20 cellular contexts compared by ENCODE assay signal in the genomic region with DNA sequence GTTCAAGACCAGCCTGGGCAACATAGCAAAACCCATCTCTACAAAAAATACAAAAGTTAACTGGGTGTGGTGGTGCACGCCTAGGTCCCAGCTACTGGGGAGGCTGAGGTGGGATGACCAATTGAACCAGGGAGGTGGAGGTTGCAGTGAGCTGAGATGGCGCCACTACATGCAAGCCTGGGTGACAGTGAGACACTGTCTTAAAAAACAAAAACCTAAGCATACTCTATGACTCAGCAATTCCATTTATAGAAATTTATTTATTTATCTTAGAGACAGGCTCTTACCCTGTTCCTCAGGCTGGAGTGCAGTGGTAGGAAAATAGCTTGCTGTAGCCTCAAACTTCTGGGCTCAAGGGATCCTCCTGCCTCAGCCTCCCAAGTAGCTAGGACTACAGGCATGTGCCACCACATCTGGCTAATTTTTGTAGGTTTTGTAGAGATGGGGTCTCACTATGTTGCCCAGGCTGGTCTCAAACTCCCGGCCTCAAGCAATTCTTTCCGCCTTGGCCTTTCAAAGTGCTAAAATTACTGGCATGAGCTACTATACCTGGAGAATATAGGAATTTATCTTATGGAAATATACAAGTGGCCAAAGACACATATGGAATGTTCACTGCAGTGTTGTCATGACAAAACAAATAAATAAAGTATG. TPM values are rescaled to one million over a fixed set of nuclear protein-coding genes. Genes with fewer than 3 reads are reported as not detected.
DNase-seq lines count a peak whose midpoint lies in the region; ATAC-seq, FAIRE-seq and TF ChIP-seq lines count a peak whose summit lies in the region.
"Had no signal": no experiment of that assay in that cellular context is flagged by ENCODE, and none has a peak within 500 bp of the region (broad histone marks: within the 10 kb centered on the region; RNA-seq: fewer than 3 reads in every experiment).

No MANE protein-coding gene starts in this region.

- H3K4me3 ChIP-seq in HepG2 (replicated peaks in 1 of 3; ENCODE audit: insufficient read depth in 1 of 3, low read depth in 2 of 3, low read length in 3 of 3) (no peak overlapping the region), right lobe of liver (no peak overlapping the region), astrocyte (ENCODE audit: insufficient read depth, low read depth, low read length) (no peak overlapping the region), hepatocyte (no peak overlapping the region)

- BruUV-seq in HepG2 (replicated peaks; lab: Mats Ljungman, UMichigan) = no TSS peak

- H4K20me1 ChIP-seq in HepG2 (ENCODE audit: insufficient read depth, low read length) (no peaks in the 10 kb centered on the region), astrocyte (ENCODE audit: insufficient read depth, low read length) (peaks cover 5% of the 10 kb centered on the region), hepatocyte (ENCODE audit: insufficient read depth, poor library complexity, severe bottlenecking) (no peaks in the 10 kb centered on the region)

- H3K4me2 ChIP-seq in HepG2 (ENCODE audit: low read depth, low read length) = no peak overlapping the region
- H3K4me2 ChIP-seq in astrocyte (ENCODE audit: low read length) = no peak overlapping the region
- H3K4me2 ChIP-seq in hepatocyte = no peak overlapping the region

- H3K27me3 Mint-ChIP-seq in astrocyte (ENCODE audit: low read depth, unreplicated experiment) = peaks cover 12% of the 10 kb centered on the region

- H3K4me1 ChIP-seq in HepG2 (ENCODE audit: insufficient read depth, low read length) (no peaks in the 10 kb centered on the region), right lobe of liver (no peaks in the 10 kb centered on the region), astrocyte (ENCODE audit: insufficient read depth, low read length) (peaks cover 8% of the 10 kb centered on the region), hepatocyte (ENCODE audit: insufficient read depth) (no peaks in the 10 kb centered on the region)
- H3K4me1 ChIP-seq: Caco-2 had no signal

- intact Hi-C loops in HepG2 (cut with micrococcal nuclease; ENCODE audit: unreplicated experiment) (no loop called here), right lobe of liver (cut with DNase I) (loop anchor here in 1 of 2 donors (5.0 kb wide), 1 partner anchor 57 kb away; the partner anchor contains the start of gene BCDIN3D)

- FAIRE-seq in HepG2 (lab: Jason Lieb, UNC) = no peak
- FAIRE-seq in astrocyte (lab: Jason Lieb, UNC) = no peak
- FAIRE-seq: kidney, small intestine had no signal

- no peaks in the 10 kb centered on the region for H3K79me2 ChIP-seq in HepG2 (ENCODE audit: insufficient read depth, low read length)
- H3K79me2 ChIP-seq in astrocyte (ENCODE audit: insufficient read depth, low read length) = no peaks in the 10 kb centered on the region
- H3K79me2 ChIP-seq in hepatocyte = no peaks in the 10 kb centered on the region

- no peaks in the 10 kb centered on the region for H3K36me3 ChIP-seq in HepG2 (replicated peaks in 1 of 2; ENCODE audit: control insufficient read depth in 1 of 2, insufficient read depth in 2 of 2, low read length in 2 of 2)
- no peaks in the 10 kb centered on the region for H3K36me3 ChIP-seq in right lobe of liver
- peaks cover 3% of the 10 kb centered on the region for H3K36me3 ChIP-seq in astrocyte (ENCODE audit: insufficient read depth, low read length)
- no peaks in the 10 kb centered on the region for H3K36me3 ChIP-seq in hepatocyte (replicated peaks; ENCODE audit: insufficient read depth, low read depth)

- no peak overlapping the region for H3K27ac Mint-ChIP-seq in astrocyte (ENCODE audit: unreplicated experiment)
- H3K27ac Mint-ChIP-seq: activated naive CD8-positive, alpha-beta T cell treated with anti-CD3 and anti-CD28 coated beads, Interleukin-2, amount 50 U/mL, for 24 hours; activated T-cell treated with anti-CD3 and anti-CD28 coated beads, Interleukin-2, amount 50 U/mL, for 72 hours; mesothelial cell of epicardium; stimulated activated effector memory CD8-positive, alpha-beta T cell treated with anti-CD3 and anti-CD28 coated beads, Interleukin-12 subunit alpha, Interleukin-12 subunit beta, amount 100 ng/mL, for 72 hours; type B pancreatic cell had no signal

- no peak for ATAC-seq in HepG2
- no peak for ATAC-seq in right lobe of liver
- no peak for ATAC-seq in GM21825 (IDR thresholded peaks at IDR 0.05; ENCODE audit: unreplicated experiment)
- ATAC-seq in GM21360 (IDR thresholded peaks at IDR 0.05; ENCODE audit: unreplicated experiment) = no peak
- ATAC-seq: activated naive CD8-positive, alpha-beta T cell treated with anti-CD3 and anti-CD28 coated beads, Interleukin-2, amount 50 U/mL, for 24 hours; activated T-cell treated with anti-CD3 and anti-CD28 coated beads, Interleukin-2, amount 50 U/mL, for 72 hours; stimulated activated effector memory CD8-positive, alpha-beta T cell treated with anti-CD3 and anti-CD28 coated beads, Interleukin-12 subunit alpha, Interleukin-12 subunit beta, amount 100 ng/mL, for 72 hours had no signal

- peaks cover 9% of the 10 kb centered on the region for H3K36me3 Mint-ChIP-seq in astrocyte (ENCODE audit: low read depth, unreplicated experiment)
- H3K36me3 Mint-ChIP-seq: stimulated activated effector memory CD8-positive, alpha-beta T cell treated with anti-CD3 and anti-CD28 coated beads, Interleukin-12 subunit alpha, Interleukin-12 subunit beta, amount 100 ng/mL, for 72 hours had no signal

- H3K9me3 ChIP-seq in HepG2 (ENCODE audit: low read length) (no peaks in the 10 kb centered on the region), right lobe of liver (no peaks in the 10 kb centered on the region), astrocyte (ENCODE audit: insufficient read depth, low read depth, low read length) (no peaks in the 10 kb centered on the region), hepatocyte (ENCODE audit: low read depth) (no peaks in the 10 kb centered on the region)
- H3K9me3 ChIP-seq: neutrophil had no signal

- no peak for TF ChIP-seq RAD21 in HepG2 (CRISPR knock-in tag; IDR thresholded peaks at IDR 0.05)

- H3K9ac ChIP-seq in HepG2 (ENCODE audit: insufficient read depth, low read depth, low read length) = no peak overlapping the region
- no peak overlapping the region for H3K9ac ChIP-seq in astrocyte (ENCODE audit: low read length)

- TF ChIP-seq CTCF in HepG2 (CRISPR knock-in tag; IDR thresholded peaks at IDR 0.05) (no peak), right lobe of liver (IDR thresholded peaks at IDR 0.05) (no peak), astrocyte (IDR thresholded peaks at IDR 0.05; ENCODE audit: insufficient read depth, low read depth, low read length) (no peak), hepatocyte (IDR thresholded peaks at IDR 0.05; ENCODE audit: poor library complexity) (no peak)

- H3K27ac ChIP-seq in HepG2 (ENCODE audit: extremely low read length, insufficient read depth, low read length) (no peak overlapping the region), right lobe of liver (no peak overlapping the region), astrocyte (ENCODE audit: low read depth, low read length) (no peak overlapping the region), hepatocyte (peak overlapping the region; percentile 55)
- H3K27ac ChIP-seq: neutrophil had no signal

- H3K27me3 ChIP-seq in HepG2 (ENCODE audit: control insufficient read depth in 1 of 2, insufficient read depth in 2 of 2, low read length in 2 of 2) = no peaks in the 10 kb centered on the region
- H3K27me3 ChIP-seq in right lobe of liver = no peaks in the 10 kb centered on the region
- H3K27me3 ChIP-seq in astrocyte (ENCODE audit: insufficient read depth, low read length) = peaks cover 4% of the 10 kb centered on the region
- no peaks in the 10 kb centered on the region for H3K27me3 ChIP-seq in hepatocyte

- CTCF ChIA-PET in HepG2 (lab: Yijun Ruan, JAX; ENCODE audit: low intra/inter-chr PET ratio, low total read pairs) = no interaction called here

- no peaks in the 10 kb centered on the region for H3K9me2 ChIP-seq in hepatocyte (replicated peaks; ENCODE audit: insufficient read depth)

- in situ Hi-C loops in HepG2 (cut with HindIII; ENCODE audit: extremely low pct_ligation_motif_present, low pct_unique_long_range_greater_than_20kb) = no loop called here

- peaks cover 12% of the 10 kb centered on the region for H3K4me1 Mint-ChIP-seq in astrocyte (ENCODE audit: low read depth, unreplicated experiment)
- H3K4me1 Mint-ChIP-seq: activated naive CD8-positive, alpha-beta T cell treated with anti-CD3 and anti-CD28 coated beads, Interleukin-2, amount 50 U/mL, for 24 hours; stimulated activated effector memory CD8-positive, alpha-beta T cell treated with anti-CD3 and anti-CD28 coated beads, Interleukin-12 subunit alpha, Interleukin-12 subunit beta, amount 100 ng/mL, for 72 hours had no signal

- TF ChIP-seq POLR2A in HepG2 (IDR thresholded peaks at IDR 0.05; ENCODE audit: insufficient read depth in 1 of 2, low read depth in 2 of 2, low read length in 2 of 2) = no peak
- no peak for TF ChIP-seq POLR2A in right lobe of liver (IDR thresholded peaks at IDR 0.05)

- peaks cover 2% of the 10 kb centered on the region for H3K9me3 Mint-ChIP-seq in astrocyte (ENCODE audit: unreplicated experiment)
- H3K9me3 Mint-ChIP-seq: activated naive CD8-positive, alpha-beta T cell treated with anti-CD3 and anti-CD28 coated beads, Interleukin-2, amount 50 U/mL, for 24 hours had no signal

- H3K4me3 Mint-ChIP-seq in astrocyte (ENCODE audit: unreplicated experiment) = no peak overlapping the region
- H3K4me3 Mint-ChIP-seq: activated naive CD8-positive, alpha-beta T cell treated with anti-CD3 and anti-CD28 coated beads, Interleukin-2, amount 50 U/mL, for 24 hours; activated T-cell treated with anti-CD3 and anti-CD28 coated beads, Interleukin-2, amount 50 U/mL, for 72 hours; mesothelial cell of epicardium; stimulated activated effector memory CD8-positive, alpha-beta T cell treated with anti-CD3 and anti-CD28 coated beads, Interleukin-12 subunit alpha, Interleukin-12 subunit beta, amount 100 ng/mL, for 72 hours; type B pancreatic cell had no signal

- H2AFZ ChIP-seq in HepG2 (ENCODE audit: low read length) = no peak overlapping the region
- H2AFZ ChIP-seq in astrocyte (ENCODE audit: low read depth, low read length) = no peak overlapping the region
- no peak overlapping the region for H2AFZ ChIP-seq in hepatocyte

- no peak for DNase-seq in HepG2 (ENCODE audit: low spot score)
- DNase-seq in right lobe of liver = no peak
- DNase-seq in astrocyte (ENCODE audit: low read depth) = peak; percentile 37
- no peak for DNase-seq in hepatocyte (ENCODE audit: low spot score)
- DNase-seq in T-helper 1 cell = no peak
- no peak for DNase-seq in occipital lobe (lab: John Stamatoyannopoulos, UW)
- DNase-seq: activated CD4-positive, alpha-beta T cell treated with anti-CD3 and anti-CD28 coated beads, Interleukin-2, amount 50 U/mL, for 4 hours; activated naive CD8-positive, alpha-beta T cell treated with anti-CD3 and anti-CD28 coated beads, Interleukin-2, amount 50 U/mL, for 24 hours; activated T-cell treated with anti-CD3 and anti-CD28 coated beads, Interleukin-2, amount 50 U/mL, for 72 hours; Caco-2; kidney; NCI-H1930; NCI-H524; small intestine had no signal

- TF ChIP-seq EP300 in HepG2 (IDR thresholded peaks at IDR 0.05; ENCODE audit: low read depth in 2 of 2, low read length in 2 of 2) = no peak
- no peak for TF ChIP-seq EP300 in HepG2 (CRISPR knock-in tag; IDR thresholded peaks at IDR 0.05; ENCODE audit: borderline replicate concordance)

- 87% methylated on average over 4 of the region's 4 CpGs for WGBS in HepG2 (ENCODE audit: low lambda C conversion rate)
- WGBS in right lobe of liver (ENCODE audit: insufficient coverage, low coverage, low lambda C conversion rate, missing lambda C conversion rate) = 74% methylated on average over 4 of the region's 4 CpGs
- 94% methylated on average over 4 of the region's 4 CpGs for WGBS in hepatocyte (ENCODE audit: low lambda C conversion rate, missing lambda C conversion rate)

- POLR2A ChIA-PET in HepG2 (lab: Yijun Ruan, JAX) = no interaction called here

RNA-seq across cellular contexts. Expression of gene NCKAP5L, which starts 43.3 kb away (rescaled TPM):
- total RNA-seq in HepG2 (2016; rRNA removed; fragmentation: Illumina TruSeq; extraction: Trizol) (5.9 and 9.0 TPM in 2 replicates), right lobe of liver (1 to 10 TPM; 7.0 to 8.8 (median 7.9) TPM), astrocyte (59.5 and 60.4 TPM in 2 replicates), hepatocyte (13.1 and 14.5 TPM in 2 replicates), occipital lobe (10.3 TPM)
- 3.1 and 3.3 TPM in 2 replicates for total RNA-seq in HepG2 (2016; cell fraction: cytosol; rRNA removed; fragmentation: Illumina TruSeq; extraction: Trizol; ENCODE audit: low read depth)
- total RNA-seq in HepG2 (2016; cell fraction: insoluble cytoplasmic fraction; rRNA removed; fragmentation: Illumina TruSeq; extraction: Trizol) = 5.1 and 8.3 TPM in 2 replicates
- 5.3 and 5.9 TPM in 2 replicates for total RNA-seq in HepG2 (2016; cell fraction: membrane; rRNA removed; fragmentation: Illumina TruSeq; extraction: Trizol)
- total RNA-seq in HepG2 (2016; cell fraction: nucleus; rRNA removed; fragmentation: Illumina TruSeq; extraction: Trizol) = 10.1 and 11.1 TPM in 2 replicates
- polyA plus RNA-seq in HepG2 (2011; rRNA removed) (4.1 and 5.5 TPM in 2 replicates), hepatocyte (26.7 and 32.0 TPM in 2 replicates)
- 1.7 and 3.1 TPM in 2 replicates for polyA plus RNA-seq in HepG2 (2011; cell fraction: cytosol; rRNA removed)
- 15.9 and 16.8 TPM in 2 replicates for polyA plus RNA-seq in HepG2 (2011; cell fraction: nucleus; rRNA removed)
- 4.7 and 6.8 TPM in 2 replicates for polyA plus RNA-seq in HepG2 (2012)
- 0.32 and 0.37 TPM in 2 replicates for polyA plus RNA-seq in HepG2 (2016; cell fraction: cytosol; fragmentation: Illumina TruSeq; extraction: Trizol; ENCODE audit: low read depth)
- 5.7 and 8.4 TPM in 2 replicates for polyA plus RNA-seq in HepG2 (2016; cell fraction: insoluble cytoplasmic fraction; fragmentation: Illumina TruSeq; extraction: Trizol; ENCODE audit: low read depth)
- polyA plus RNA-seq in HepG2 (2016; cell fraction: membrane; fragmentation: Illumina TruSeq; extraction: Trizol; ENCODE audit: low read depth) = 1.3 and 1.7 TPM in 2 replicates
- 20.5 and 22.7 TPM in 2 replicates for polyA plus RNA-seq in HepG2 (2016; cell fraction: nucleus; fragmentation: Illumina TruSeq; extraction: Trizol; ENCODE audit: insufficient read depth, low read depth)
- 10.1 and 13.6 TPM in 2 replicates for polyA minus RNA-seq in HepG2 (2011; rRNA and poly(A)+ RNA removed; ENCODE audit: low replicate concordance)
- polyA minus RNA-seq in HepG2 (2011; cell fraction: cytosol; rRNA and poly(A)+ RNA removed) = 5.5 and 6.3 TPM in 2 replicates
- 13.2 and 14.7 TPM in 2 replicates for polyA minus RNA-seq in HepG2 (2011; cell fraction: nucleus; rRNA and poly(A)+ RNA removed)

RNA-seq across cellular contexts. Expression of gene TMBIM6, which starts 43.5 kb away (rescaled TPM):
- total RNA-seq in HepG2 (2016; rRNA removed; fragmentation: Illumina TruSeq; extraction: Trizol) (220 and 412 TPM in 2 replicates), right lobe of liver (1,000 to 10,000 TPM in 3 of 6 experiments, 100 to 1,000 TPM in 3; 538 to 1,268 (median 937) TPM), astrocyte (434 and 452 TPM in 2 replicates), hepatocyte (534 and 591 TPM in 2 replicates), occipital lobe (256 TPM)
- total RNA-seq in HepG2 (2016; cell fraction: cytosol; rRNA removed; fragmentation: Illumina TruSeq; extraction: Trizol; ENCODE audit: low read depth) = 49.6 and 57.4 TPM in 2 replicates
- 229 and 414 TPM in 2 replicates for total RNA-seq in HepG2 (2016; cell fraction: insoluble cytoplasmic fraction; rRNA removed; fragmentation: Illumina TruSeq; extraction: Trizol)
- total RNA-seq in HepG2 (2016; cell fraction: membrane; rRNA removed; fragmentation: Illumina TruSeq; extraction: Trizol) = 85.8 and 89.3 TPM in 2 replicates
- 296 and 323 TPM in 2 replicates for total RNA-seq in HepG2 (2016; cell fraction: nucleus; rRNA removed; fragmentation: Illumina TruSeq; extraction: Trizol)
- polyA plus RNA-seq in HepG2 (2011; rRNA removed) (445 and 468 TPM in 2 replicates), hepatocyte (743 and 805 TPM in 2 replicates)
- 286 and 485 TPM in 2 replicates for polyA plus RNA-seq in HepG2 (2011; cell fraction: cytosol; rRNA removed)
- 231 and 241 TPM in 2 replicates for polyA plus RNA-seq in HepG2 (2011; cell fraction: nucleus; rRNA removed)
- polyA plus RNA-seq in HepG2 (2012) = 423 and 441 TPM in 2 replicates
- polyA plus RNA-seq in HepG2 (2016; cell fraction: cytosol; fragmentation: Illumina TruSeq; extraction: Trizol; ENCODE audit: low read depth) = 62.2 and 68.0 TPM in 2 replicates
- 213 and 227 TPM in 2 replicates for polyA plus RNA-seq in HepG2 (2016; cell fraction: insoluble cytoplasmic fraction; fragmentation: Illumina TruSeq; extraction: Trizol; ENCODE audit: low read depth)
- polyA plus RNA-seq in HepG2 (2016; cell fraction: membrane; fragmentation: Illumina TruSeq; extraction: Trizol; ENCODE audit: low read depth) = 53.8 and 54.1 TPM in 2 replicates
- polyA plus RNA-seq in HepG2 (2016; cell fraction: nucleus; fragmentation: Illumina TruSeq; extraction: Trizol; ENCODE audit: insufficient read depth, low read depth) = 552 and 556 TPM in 2 replicates
- polyA minus RNA-seq in HepG2 (2011; rRNA and poly(A)+ RNA removed; ENCODE audit: low replicate concordance) = 536 and 564 TPM in 2 replicates
- polyA minus RNA-seq in HepG2 (2011; cell fraction: cytosol; rRNA and poly(A)+ RNA removed) = 151 and 170 TPM in 2 replicates
- 151 and 168 TPM in 2 replicates for polyA minus RNA-seq in HepG2 (2011; cell fraction: nucleus; rRNA and poly(A)+ RNA removed)

RNA-seq across cellular contexts. Expression of gene BCDIN3D, which starts 58.0 kb away (rescaled TPM):
- 1.8 and 2.5 TPM in 2 replicates for total RNA-seq in HepG2 (2016; rRNA removed; fragmentation: Illumina TruSeq; extraction: Trizol)
- 1.6 and 1.7 TPM in 2 replicates for total RNA-seq in HepG2 (2016; cell fraction: cytosol; rRNA removed; fragmentation: Illumina TruSeq; extraction: Trizol; ENCODE audit: low read depth)
- 2.2 and 3.0 TPM in 2 replicates for total RNA-seq in HepG2 (2016; cell fraction: insoluble cytoplasmic fraction; rRNA removed; fragmentation: Illumina TruSeq; extraction: Trizol)
- total RNA-seq in HepG2 (2016; cell fraction: membrane; rRNA removed; fragmentation: Illumina TruSeq; extraction: Trizol) = 2.1 and 3.4 TPM in 2 replicates
- 2.6 and 3.0 TPM in 2 replicates for total RNA-seq in HepG2 (2016; cell fraction: nucleus; rRNA removed; fragmentation: Illumina TruSeq; extraction: Trizol)
- polyA plus RNA-seq in HepG2 (2011; rRNA removed) = 2.0 and 2.2 TPM in 2 replicates
- polyA plus RNA-seq in HepG2 (2011; cell fraction: cytosol; rRNA removed) = 1.4 and 1.7 TPM in 2 replicates
- polyA plus RNA-seq in HepG2 (2011; cell fraction: nucleus; rRNA removed) = 1.3 and 2.3 TPM in 2 replicates
- polyA plus RNA-seq in HepG2 (2012) = 1.7 and 2.6 TPM in 2 replicates
- 0.54 and 0.63 TPM in 2 replicates for polyA plus RNA-seq in HepG2 (2016; cell fraction: cytosol; fragmentation: Illumina TruSeq; extraction: Trizol; ENCODE audit: low read depth)
- 1.6 and 1.7 TPM in 2 replicates for polyA plus RNA-seq in HepG2 (2016; cell fraction: insoluble cytoplasmic fraction; fragmentation: Illumina TruSeq; extraction: Trizol; ENCODE audit: low read depth)
- 0.76 and 1.1 TPM in 2 replicates for polyA plus RNA-seq in HepG2 (2016; cell fraction: membrane; fragmentation: Illumina TruSeq; extraction: Trizol; ENCODE audit: low read depth)
- polyA plus RNA-seq in HepG2 (2016; cell fraction: nucleus; fragmentation: Illumina TruSeq; extraction: Trizol; ENCODE audit: insufficient read depth, low read depth) = 2.7 and 2.8 TPM in 2 replicates
- 2.9 and 10.2 TPM in 2 replicates for polyA minus RNA-seq in HepG2 (2011; rRNA and poly(A)+ RNA removed; ENCODE audit: low replicate concordance)
- polyA minus RNA-seq in HepG2 (2011; cell fraction: cytosol; rRNA and poly(A)+ RNA removed) = 0.97 and 2.2 TPM in 2 replicates
- 2.8 and 3.5 TPM in 2 replicates for polyA minus RNA-seq in HepG2 (2011; cell fraction: nucleus; rRNA and poly(A)+ RNA removed)
- total RNA-seq in right lobe of liver = 1 to 10 TPM; 1.6 to 3.6 (median 2.6) TPM
- 3.1 and 3.7 TPM in 2 replicates for total RNA-seq in astrocyte
- 4.5 and 5.6 TPM in 2 replicates for total RNA-seq in hepatocyte
- polyA plus RNA-seq in hepatocyte = 3.5 and 5.0 TPM in 2 replicates
- 7.2 TPM for total RNA-seq in occipital lobe
